In the genomic region with DNA sequence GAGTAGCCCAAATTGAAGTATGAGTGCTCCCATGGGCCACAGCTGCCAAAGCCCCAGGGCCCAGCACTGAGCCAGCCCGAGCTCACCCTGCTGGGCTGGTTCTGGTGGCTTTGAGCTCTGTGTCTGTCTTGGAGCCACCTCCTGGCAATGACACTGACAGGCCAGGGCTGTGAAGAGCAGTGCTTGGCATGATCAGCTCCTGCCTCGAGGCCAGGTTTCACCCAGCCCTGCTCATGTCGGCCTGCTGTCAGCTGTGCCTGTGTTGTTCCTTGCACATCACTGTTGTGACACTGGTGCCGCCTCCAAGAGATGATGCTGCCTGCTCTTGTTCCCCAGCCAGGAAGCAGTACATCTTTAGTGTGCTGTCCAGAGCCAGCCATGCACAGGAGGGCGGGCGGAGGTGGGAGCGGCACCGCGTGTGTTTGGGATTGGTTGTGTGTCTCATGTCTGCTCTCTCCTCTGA, we compare ENCODE assay signal across 13 cellular contexts. TPM values are rescaled to one million over a fixed set of nuclear protein-coding genes. Genes with fewer than 3 reads are reported as not detected.
A peak's percentile ranks its signal among the peaks of the same experiment; 100 is the strongest.
DNase-seq lines count a peak whose midpoint lies in the region.
"Had no signal": no experiment of that assay in that cellular context is flagged by ENCODE, and none has a peak within 500 bp of the region (broad histone marks: within the 10 kb centered on the region; RNA-seq: fewer than 3 reads in every experiment).

No MANE protein-coding gene starts in this region.

- DNase-seq in activated CD4-positive, alpha-beta T cell treated with anti-CD3 and anti-CD28 coated beads, Interleukin-2, amount 50 U/mL, for 1 hour, result peak; percentile 34
- DNase-seq in activated CD4-positive, alpha-beta T cell treated with anti-CD3 and anti-CD28 coated beads for 4 hours, result no peak
- DNase-seq in activated T-helper 1 cell treated with anti-CD3 and anti-CD28 coated beads, Interleukin-12 subunit alpha, Interleukin-12 subunit beta, Interleukin-2, Interleukin-4 antibody, amounts not matched to agents 30 ng/mL and 10 ng/mL and 1 ng/mL, durations not matched to agents 14 hours and 24 hours and 36 hours (ENCODE audit: low spot score), result peak; percentile 23
- peak in 28 of 42 donors; percentile 10 to 78 (median 48) for DNase-seq in head of caudate nucleus
- DNase-seq in SHP77 treated with DMSO at 0.1 percent for 48 hours (lab: John Stamatoyannopoulos, UW), result no peak
- DNase-seq in KG1 (lab: John Stamatoyannopoulos, UW), result no peak
- no peak for DNase-seq in NK-92 (lab: John Stamatoyannopoulos, UW; ENCODE audit: unreplicated experiment)
- DNase-seq: immature natural killer cell, NCI-H1092, NCI-H748 treated with DMSO at 0.1 percent for 48 hours, stomach had no signal

- H3K4me1 Mint-ChIP-seq in activated T-helper 1 cell treated with anti-CD3 and anti-CD28 coated beads, Interleukin-12 subunit alpha, Interleukin-12 subunit beta, Interleukin-2, Interleukin-4 antibody, amounts not matched to agents 30 ng/mL and 10 ng/mL and 1 ng/mL, durations not matched to agents 14 hours and 24 hours and 36 hours (ENCODE audit: low read depth), result peaks cover 84% of the 10 kb centered on the region

- peak overlapping the region; percentile 97 for H3K27ac Mint-ChIP-seq in activated T-helper 1 cell treated with anti-CD3 and anti-CD28 coated beads, Interleukin-12 subunit alpha, Interleukin-12 subunit beta, Interleukin-2, Interleukin-4 antibody, amounts not matched to agents 30 ng/mL and 10 ng/mL and 1 ng/mL, durations not matched to agents 14 hours and 24 hours and 36 hours

- intact Hi-C loops in activated T-helper 1 cell treated with anti-CD3 and anti-CD28 coated beads, Interleukin-12 subunit alpha, Interleukin-12 subunit beta, Interleukin-2, Interleukin-4 antibody, amounts not matched to agents 30 ng/mL and 10 ng/mL and 1 ng/mL, durations not matched to agents 14 hours and 24 hours and 36 hours (cut with micrococcal nuclease), result loop anchor here (5.0 kb wide), 1 partner anchor 412 kb away; a partner anchor contains a TSS
- intact Hi-C loops in head of caudate nucleus (cut with DNase I), result no loop called here

- no peaks in the 10 kb centered on the region for H3K27me3 Mint-ChIP-seq in activated T-helper 1 cell treated with anti-CD3 and anti-CD28 coated beads, Interleukin-12 subunit alpha, Interleukin-12 subunit beta, Interleukin-2, Interleukin-4 antibody, amounts not matched to agents 30 ng/mL and 10 ng/mL and 1 ng/mL, durations not matched to agents 14 hours and 24 hours and 36 hours (ENCODE audit: insufficient read depth)

- H3K4me3 ChIP-seq in skin epidermis, result no peak overlapping the region
- H3K4me3 ChIP-seq: A549, stomach had no signal

- H3K27ac ChIP-seq in skin epidermis, result peak overlapping the region in 19 of 21 experiments; percentile 3 to 94 (median 52)
- H3K27ac ChIP-seq: A549, stomach had no signal

- peaks cover 59% of the 10 kb centered on the region for H3K36me3 Mint-ChIP-seq in activated T-helper 1 cell treated with anti-CD3 and anti-CD28 coated beads, Interleukin-12 subunit alpha, Interleukin-12 subunit beta, Interleukin-2, Interleukin-4 antibody, amounts not matched to agents 30 ng/mL and 10 ng/mL and 1 ng/mL, durations not matched to agents 14 hours and 24 hours and 36 hours (ENCODE audit: low read depth)

- H3K9me3 Mint-ChIP-seq in activated T-helper 1 cell treated with anti-CD3 and anti-CD28 coated beads, Interleukin-12 subunit alpha, Interleukin-12 subunit beta, Interleukin-2, Interleukin-4 antibody, amounts not matched to agents 30 ng/mL and 10 ng/mL and 1 ng/mL, durations not matched to agents 14 hours and 24 hours and 36 hours, result no peaks in the 10 kb centered on the region
- H3K9me3 Mint-ChIP-seq: immature natural killer cell had no signal

- H3K4me3 Mint-ChIP-seq in activated T-helper 1 cell treated with anti-CD3 and anti-CD28 coated beads, Interleukin-12 subunit alpha, Interleukin-12 subunit beta, Interleukin-2, Interleukin-4 antibody, amounts not matched to agents 30 ng/mL and 10 ng/mL and 1 ng/mL, durations not matched to agents 14 hours and 24 hours and 36 hours, result peak overlapping the region; percentile 84

RNA-seq across cellular contexts. Expression of a gene that starts 26.0 kb away (rescaled TPM):
- total RNA-seq in activated T-helper 1 cell treated with anti-CD3 and anti-CD28 coated beads, Interleukin-12 subunit alpha, Interleukin-12 subunit beta, Interleukin-2, Interleukin-4 antibody, amounts not matched to agents 30 ng/mL and 10 ng/mL and 1 ng/mL, durations not matched to agents 14 hours and 24 hours and 36 hours, result 18.5 and 20.5 TPM in 2 replicates

RNA-seq across cellular contexts. Expression of a gene that starts 56.8 kb away (rescaled TPM):
- 35.5 and 36.4 TPM in 2 replicates for total RNA-seq in activated T-helper 1 cell treated with anti-CD3 and anti-CD28 coated beads, Interleukin-12 subunit alpha, Interleukin-12 subunit beta, Interleukin-2, Interleukin-4 antibody, amounts not matched to agents 30 ng/mL and 10 ng/mL and 1 ng/mL, durations not matched to agents 14 hours and 24 hours and 36 hours

Comparison
In these comparisons a context has a peak if more than half of its experiments do, and no peak if none do; other contexts are left out.
1. DNase-seq: peak in activated CD4-positive, alpha-beta T cell treated with anti-CD3 and anti-CD28 coated beads, Interleukin-2, amount 50 U/mL, for 1 hour (single experiment), activated T-helper 1 cell treated with anti-CD3 and anti-CD28 coated beads, Interleukin-12 subunit alpha, Interleukin-12 subunit beta, Interleukin-2, Interleukin-4 antibody, amounts not matched to agents 30 ng/mL and 10 ng/mL and 1 ng/mL, durations not matched to agents 14 hours and 24 hours and 36 hours (single experiment) and head of caudate nucleus (28 of 42); none in activated CD4-positive, alpha-beta T cell treated with anti-CD3 and anti-CD28 coated beads for 4 hours (0 of 2), SHP77 treated with DMSO at 0.1 percent for 48 hours (single experiment), KG1 (single experiment) and NK-92 (single experiment).